In the genomic region with DNA sequence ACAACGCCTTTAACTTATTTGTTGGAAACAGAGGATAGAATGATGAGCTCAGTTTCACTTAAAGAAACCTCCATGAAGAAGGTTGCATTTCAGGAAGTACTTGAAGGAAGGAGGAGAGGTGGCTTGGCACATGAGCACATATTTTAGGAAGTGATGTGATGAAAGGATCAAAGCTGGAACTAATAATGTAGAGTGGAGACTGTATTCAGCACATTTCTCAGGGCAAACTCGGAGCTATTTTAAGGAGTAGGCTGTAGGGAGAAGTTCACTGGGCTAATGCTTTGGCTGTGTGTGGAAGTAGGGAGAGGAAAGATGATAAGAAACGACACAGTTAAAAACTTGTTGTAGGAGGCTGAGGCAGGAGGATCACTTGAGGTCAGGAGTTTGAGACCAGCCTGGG, we compare ENCODE assay signal across 28 cellular contexts.
"Had no signal": no experiment of that assay in that cellular context is flagged by ENCODE, and none has a peak within 500 bp of the region (broad histone marks: within the 10 kb centered on the region; RNA-seq: fewer than 3 reads in every experiment).

No MANE protein-coding gene starts in this region.

- H3K27ac Mint-ChIP-seq: activated naive CD4-positive, alpha-beta T cell treated with anti-CD3 and anti-CD28 coated beads, Interleukin-2, amount 10 ng/mL, durations not matched to agents 7 days and 5 days; activated naive CD8-positive, alpha-beta T cell treated with anti-CD3 and anti-CD28 coated beads, Interleukin-2, amount 50 U/mL, for 24 hours; memory B cell; naive B cell; stimulated activated naive CD8-positive, alpha-beta T cell treated with anti-CD3 and anti-CD28 coated beads, Interleukin-15, Interleukin-2, amounts not matched to agents 100 ng/mL and 50 ng/mL, for 24 hours had no signal

- H3K4me3 ChIP-seq: esophagus muscularis mucosa, gastrocnemius medialis, mucosa of descending colon, ovary, psoas muscle, right lobe of liver, tibial nerve, uterus had no signal

- H3K4me1 Mint-ChIP-seq: activated naive CD4-positive, alpha-beta T cell treated with anti-CD3 and anti-CD28 coated beads, Interleukin-2, amount 10 ng/mL, durations not matched to agents 7 days and 5 days; activated naive CD8-positive, alpha-beta T cell treated with anti-CD3 and anti-CD28 coated beads, Interleukin-2, amount 50 U/mL, for 24 hours; memory B cell; naive B cell had no signal

- H3K27ac ChIP-seq: brain microvascular endothelial cell, esophagus muscularis mucosa, gastrocnemius medialis, ovary, psoas muscle, right lobe of liver, tibial nerve, uterus, VCaP had no signal

- H3K4me1 ChIP-seq: right lobe of liver, uterus had no signal

- H3K9me3 Mint-ChIP-seq: activated naive CD4-positive, alpha-beta T cell treated with anti-CD3 and anti-CD28 coated beads, Interleukin-2, amount 10 ng/mL, durations not matched to agents 7 days and 5 days; activated naive CD8-positive, alpha-beta T cell treated with anti-CD3 and anti-CD28 coated beads, Interleukin-2, amount 50 U/mL, for 24 hours; memory B cell; naive B cell; stimulated activated naive CD8-positive, alpha-beta T cell treated with anti-CD3 and anti-CD28 coated beads, Interleukin-15, Interleukin-2, amounts not matched to agents 100 ng/mL and 50 ng/mL, for 24 hours had no signal

- DNase-seq: activated CD4-positive, CD25-positive, alpha-beta regulatory T cell treated with anti-CD3 and anti-CD28 coated beads, Interleukin-2, amount 50 U/mL, for 72 hours; activated CD8-positive, alpha-beta memory T cell treated with anti-CD3 and anti-CD28 coated beads for 24 hours; activated CD8-positive, alpha-beta memory T cell treated with anti-CD3 and anti-CD28 coated beads, Interleukin-2, amount 50 U/mL, for 48 hours; activated effector memory CD4-positive, alpha-beta T cell treated with Interleukin-2 at 50 U/mL for 16 hours; activated naive CD4-positive, alpha-beta T cell treated with anti-CD3 and anti-CD28 coated beads, Interleukin-2, amount 10 ng/mL, durations not matched to agents 7 days and 5 days; activated naive CD8-positive, alpha-beta T cell treated with anti-CD3 and anti-CD28 coated beads, Interleukin-2, amount 50 U/mL, for 24 hours; activated T-cell treated with anti-CD3 and anti-CD28 coated beads, Interleukin-2, amount 50 U/mL, for 48 hours; brain microvascular endothelial cell; cerebellar nuclear complex; effector CD4-positive, alpha-beta T cell; gastrocnemius medialis; kidney; mucosa of descending colon; naive B cell; ovary; psoas muscle; right lobe of liver; small intestine; stimulated activated CD4-positive, alpha-beta T cell treated with anti-CD3 and anti-CD28 coated beads, Interleukin-15, amount 100 ng/mL, for 24 hours; stimulated activated CD4-positive, alpha-beta T cell treated with anti-CD3 and anti-CD28 coated beads, Interleukin-2, amount 100 ng/mL, for 48 hours; T-helper 2 cell; uterus had no signal

- H3K4me3 Mint-ChIP-seq: activated naive CD4-positive, alpha-beta T cell treated with anti-CD3 and anti-CD28 coated beads, Interleukin-2, amount 10 ng/mL, durations not matched to agents 7 days and 5 days; activated naive CD8-positive, alpha-beta T cell treated with anti-CD3 and anti-CD28 coated beads, Interleukin-2, amount 50 U/mL, for 24 hours; memory B cell; naive B cell; stimulated activated naive CD8-positive, alpha-beta T cell treated with anti-CD3 and anti-CD28 coated beads, Interleukin-15, Interleukin-2, amounts not matched to agents 100 ng/mL and 50 ng/mL, for 24 hours had no signal

- H3K9me3 ChIP-seq: esophagus muscularis mucosa, gastrocnemius medialis, mucosa of descending colon, ovary, psoas muscle, right lobe of liver, tibial nerve, uterus had no signal

- ATAC-seq: activated naive CD8-positive, alpha-beta T cell treated with anti-CD3 and anti-CD28 coated beads, Interleukin-2, amount 50 U/mL, for 24 hours; left lobe of liver; mucosa of descending colon; right lobe of liver had no signal

- H3K27me3 Mint-ChIP-seq: activated naive CD4-positive, alpha-beta T cell treated with anti-CD3 and anti-CD28 coated beads, Interleukin-2, amount 10 ng/mL, durations not matched to agents 7 days and 5 days; memory B cell; stimulated activated naive CD8-positive, alpha-beta T cell treated with anti-CD3 and anti-CD28 coated beads, Interleukin-15, Interleukin-2, amounts not matched to agents 100 ng/mL and 50 ng/mL, for 24 hours had no signal

- H3K36me3 Mint-ChIP-seq: activated naive CD4-positive, alpha-beta T cell treated with anti-CD3 and anti-CD28 coated beads, Interleukin-2, amount 10 ng/mL, durations not matched to agents 7 days and 5 days; memory B cell had no signal

- H3K36me3 ChIP-seq: brain microvascular endothelial cell, esophagus muscularis mucosa, ovary, right lobe of liver, tibial nerve, uterus had no signal

- H3K27me3 ChIP-seq: brain microvascular endothelial cell, esophagus muscularis mucosa, gastrocnemius medialis, ovary, right lobe of liver, tibial nerve, uterus had no signal
